In the genomic region with DNA sequence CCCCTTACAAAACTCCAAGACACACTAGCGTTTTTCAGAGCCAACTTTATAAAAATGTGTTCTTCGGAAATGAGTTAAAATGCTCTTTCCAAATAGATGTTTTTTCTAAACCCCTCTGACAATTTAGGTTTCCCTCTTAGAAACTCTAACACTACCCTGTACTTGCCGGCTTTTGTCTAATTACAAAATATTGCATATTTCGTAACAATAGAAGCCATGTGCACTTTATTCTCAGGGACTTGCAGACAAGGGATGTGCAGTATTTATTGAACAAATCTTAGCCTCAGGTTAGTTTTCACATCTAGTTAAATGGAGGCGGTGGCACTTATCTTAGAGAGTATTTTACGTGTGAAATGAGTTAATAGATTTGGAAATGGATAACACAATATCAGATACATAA, we compare ENCODE assay signal across 8 cellular contexts. TPM values are rescaled to one million over a fixed set of nuclear protein-coding genes. Genes with fewer than 3 reads are reported as not detected.
A peak's percentile ranks its signal among the peaks of the same experiment; 100 is the strongest.
DNase-seq lines count a peak whose midpoint lies in the region; ATAC-seq and TF ChIP-seq lines count a peak whose summit lies in the region.
"Had no signal": no experiment of that assay in that cellular context is flagged by ENCODE, and none has a peak within 500 bp of the region (broad histone marks: within the 10 kb centered on the region; RNA-seq: fewer than 3 reads in every experiment).

No MANE protein-coding gene starts in this region.

- 49% methylated on average over 6 of the region's 6 CpGs for WGBS in esophagus muscularis mucosa
- WGBS in urinary bladder: 40% methylated on average over 6 of the region's 6 CpGs

- intact Hi-C loops in PC-3 (cut with micrococcal nuclease): loop anchor here (5.0 to 10.0 kb wide), 2 partner anchors 263 to 1055 kb away; partner anchors contain the start of gene PCDH10
- intact Hi-C loops in esophagus muscularis mucosa (cut with DNase I): no loop called here

- H3K4me3 ChIP-seq in PC-3 (ENCODE audit: low read length): peak overlapping the region; percentile 71
- H3K4me3 ChIP-seq in esophagus muscularis mucosa: peak overlapping the region; percentile 60 to 73 (median 61)
- H3K4me3 ChIP-seq in urinary bladder (ENCODE audit: low read depth, low read length): peak overlapping the region; percentile 66

- H3K27ac ChIP-seq in PC-3 (ENCODE audit: low read length): peak overlapping the region; percentile 57
- H3K27ac ChIP-seq in esophagus muscularis mucosa (replicated peaks in 1 of 4): peak overlapping the region in 3 of 4 donors; percentile 67 to 84 (median 67)
- H3K27ac ChIP-seq in urinary bladder (ENCODE audit: low read depth): no peak overlapping the region

- peaks cover 18% of the 10 kb centered on the region for H3K4me1 Mint-ChIP-seq in nephron
- H3K4me1 Mint-ChIP-seq: naive thymus-derived CD8-positive, alpha-beta T cell had no signal

- H3K9ac ChIP-seq in PC-3 (ENCODE audit: low read length): peak overlapping the region; percentile 74; the same call in 1 of the 2 replicates

- TF ChIP-seq EP300 in esophagus muscularis mucosa (IDR thresholded peaks at IDR 0.05): no peak

- H3F3A ChIP-seq in PC-3 (ENCODE audit: low read length, unreplicated experiment): peaks cover 5% of the 10 kb centered on the region

- H3K9me3 ChIP-seq in PC-3 (ENCODE audit: low read length) (no peaks in the 10 kb centered on the region), esophagus muscularis mucosa (no peaks in the 10 kb centered on the region)

- POLR2A ChIA-PET in PC-3 (lab: Charles Lee; ENCODE audit: unreplicated experiment): interaction anchor here (0.8 kb wide), 1 partner anchor 176 kb away, joined by 5 read pairs; no protein-coding TSS in a partner anchor

- H3K36me3 ChIP-seq in PC-3 (ENCODE audit: low read depth, low read length) (no peaks in the 10 kb centered on the region), esophagus muscularis mucosa (no peaks in the 10 kb centered on the region), urinary bladder (ENCODE audit: insufficient read depth) (no peaks in the 10 kb centered on the region)

- peak overlapping the region; percentile 75 to 93 (median 77) for H3K27ac Mint-ChIP-seq in nephron
- H3K27ac Mint-ChIP-seq: naive thymus-derived CD8-positive, alpha-beta T cell had no signal

- no peaks in the 10 kb centered on the region for H3K79me2 ChIP-seq in PC-3 (ENCODE audit: low read length)

- DNase-seq in PC-3 (no peak), esophagus muscularis mucosa (ENCODE audit: extremely low spot score) (no peak), NCI-H1436 treated with DMSO at 0.1 percent for 48 hours (lab: John Stamatoyannopoulos, UW) (no peak), NCI-H526 (lab: John Stamatoyannopoulos, UW) (no peak)
- DNase-seq: naive thymus-derived CD8-positive, alpha-beta T cell had no signal

- H2AFZ ChIP-seq in PC-3 (ENCODE audit: low read length): peak overlapping the region; percentile 89

- H3K9me2 ChIP-seq in PC-3 (replicated peaks; ENCODE audit: low read length): no peaks in the 10 kb centered on the region

- peaks cover 6% of the 10 kb centered on the region for H3K4me1 ChIP-seq in PC-3 (ENCODE audit: insufficient read depth, low read length)
- peaks cover 0 to 31% (median 20%) of the 10 kb centered on the region in 4 donors for H3K4me1 ChIP-seq in esophagus muscularis mucosa
- H3K4me1 ChIP-seq in urinary bladder (ENCODE audit: insufficient read depth): no peaks in the 10 kb centered on the region

- H3K4me3 Mint-ChIP-seq in nephron: peak overlapping the region; percentile 85 to 92 (median 88)
- H3K4me3 Mint-ChIP-seq: naive thymus-derived CD8-positive, alpha-beta T cell had no signal

- H3K27me3 Mint-ChIP-seq in nephron (ENCODE audit: low read depth): no peaks in the 10 kb centered on the region

- H3K27me3 ChIP-seq in PC-3 (ENCODE audit: low read length): no peaks in the 10 kb centered on the region
- H3K27me3 ChIP-seq in esophagus muscularis mucosa: no peaks in the 10 kb centered on the region

- no peak for TF ChIP-seq CTCF in PC-3 (conservative IDR thresholded peaks at IDR 0.05; ENCODE audit: low read depth, low read length)
- TF ChIP-seq CTCF in esophagus muscularis mucosa (IDR thresholded peaks at IDR 0.05): no peak
- TF ChIP-seq CTCF in nephron (IDR thresholded peaks at IDR 0.05; ENCODE audit: unreplicated experiment in 3 of 3): no peak

- peaks cover 9% of the 10 kb centered on the region for H3K9me3 Mint-ChIP-seq in nephron

- no peak for TF ChIP-seq POLR2A in esophagus muscularis mucosa (IDR thresholded peaks at IDR 0.05; ENCODE audit: low read depth)

- peak overlapping the region; percentile 89 for H3K4me2 ChIP-seq in PC-3 (ENCODE audit: low read length)

- peaks cover 13% of the 10 kb centered on the region for H3K36me3 Mint-ChIP-seq in nephron (ENCODE audit: low read depth)

- BruUV-seq in PC-3 (replicated peaks; lab: Mats Ljungman, UMichigan): no TSS peak

- ATAC-seq in PC-3: peak; percentile 12
- ATAC-seq in GM18868 (IDR thresholded peaks at IDR 0.05; ENCODE audit: unreplicated experiment): no peak
- ATAC-seq: naive thymus-derived CD8-positive, alpha-beta T cell had no signal

- CTCF ChIA-PET in PC-3 (lab: Charles Lee): no interaction called here

- no peaks in the 10 kb centered on the region for H4K20me1 ChIP-seq in PC-3 (ENCODE audit: low read length)

RNA-seq across cellular contexts. Expression of gene PABPC4L, which starts 0.5 kb away (rescaled TPM):
- 0.47 and 1.2 TPM in 2 replicates for total RNA-seq in PC-3 (2014; rRNA removed)
- 1 to 10 TPM; 1.2 to 1.7 (median 1.4) TPM for total RNA-seq in esophagus muscularis mucosa
- total RNA-seq in urinary bladder: 24.7 TPM
- polyA plus RNA-seq in urinary bladder: 1.6 TPM
- total RNA-seq: naive thymus-derived CD8-positive, alpha-beta T cell had no signal
- polyA plus RNA-seq: naive thymus-derived CD8-positive, alpha-beta T cell had no signal
